In genomic region chr20:3173582-3174441, GRCh38 we compare ENCODE assay signal across 8 cellular contexts. TPM values are rescaled to one million over a fixed set of nuclear protein-coding genes. Genes with fewer than 3 reads are reported as not detected.
DNase-seq lines count a peak whose midpoint lies in the region; ATAC-seq and TF ChIP-seq lines count a peak whose summit lies in the region.

No MANE protein-coding gene starts in this region.

- H3K4me3 ChIP-seq in left ventricle myocardium inferior (peak overlapping the region; percentile 99), upper lobe of right lung (peak overlapping the region; percentile 92)

- intact Hi-C loops in left ventricle myocardium inferior (cut with micrococcal nuclease) (no loop called here), upper lobe of right lung (cut with DNase I) (no loop called here)

- H3K4me1 Mint-ChIP-seq in HFFc6 (ENCODE audit: low read depth), result peaks cover 14% of the 10 kb centered on the region
- H3K4me1 Mint-ChIP-seq in progenitor cell of endocrine pancreas (ENCODE audit: low read depth), result peaks cover 40% of the 10 kb centered on the region

- H3K4me1 ChIP-seq in left ventricle myocardium inferior, result peaks cover 36% of the 10 kb centered on the region
- peaks cover 6% of the 10 kb centered on the region for H3K4me1 ChIP-seq in upper lobe of right lung

- H3K4me3 Mint-ChIP-seq in HFFc6, result peak overlapping the region; percentile 88
- peak overlapping the region; percentile 95 for H3K4me3 Mint-ChIP-seq in progenitor cell of endocrine pancreas (ENCODE audit: low read depth)

- H3K36me3 Mint-ChIP-seq in HFFc6 (ENCODE audit: low read depth) (no peaks in the 10 kb centered on the region), progenitor cell of endocrine pancreas (ENCODE audit: insufficient read depth) (no peaks in the 10 kb centered on the region)

- H3K27me3 Mint-ChIP-seq in HFFc6 (ENCODE audit: insufficient read depth), result peaks cover 8% of the 10 kb centered on the region; the same call in 1 of the 2 replicates
- H3K27me3 Mint-ChIP-seq in progenitor cell of endocrine pancreas, result no peaks in the 10 kb centered on the region

- H3K9me3 Mint-ChIP-seq in HFFc6 (no peaks in the 10 kb centered on the region), progenitor cell of endocrine pancreas (ENCODE audit: low read depth) (no peaks in the 10 kb centered on the region)

- peak; percentile 43; the same call in 1 of the 2 replicates for TF ChIP-seq CTCF in HFFc6 (IDR thresholded peaks at IDR 0.05)
- TF ChIP-seq CTCF in left ventricle myocardium inferior (IDR thresholded peaks at IDR 0.05; ENCODE audit: borderline replicate concordance), result peak; percentile 33
- TF ChIP-seq CTCF in progenitor cell of endocrine pancreas (IDR thresholded peaks at IDR 0.05; ENCODE audit: unreplicated experiment), result peak; percentile 46
- peak; percentile 29 for TF ChIP-seq CTCF in upper lobe of right lung (IDR thresholded peaks at IDR 0.05)

- H3K36me3 ChIP-seq in left ventricle myocardium inferior (no peaks in the 10 kb centered on the region), upper lobe of right lung (no peaks in the 10 kb centered on the region)

- H3K9me3 ChIP-seq in left ventricle myocardium inferior (replicated peaks) (no peaks in the 10 kb centered on the region), upper lobe of right lung (no peaks in the 10 kb centered on the region)

- no peaks in the 10 kb centered on the region for H3K27me3 ChIP-seq in left ventricle myocardium inferior (ENCODE audit: low read depth)
- no peaks in the 10 kb centered on the region for H3K27me3 ChIP-seq in upper lobe of right lung

- H3K27ac Mint-ChIP-seq in HFFc6 (peak overlapping the region; percentile 73; the same call in 1 of the 2 replicates), progenitor cell of endocrine pancreas (peak overlapping the region; percentile 99)

- DNase-seq in GM03348 (ENCODE audit: low spot score) (peak; percentile 99), HFFc6 (peak; percentile 45), NCI-H1048 (lab: John Stamatoyannopoulos, UW) (peak; percentile 70), T-helper 1 cell (peak; percentile 79 to 90 (median 82)), amniotic stem cell (lab: John Stamatoyannopoulos, UW) (peak; percentile 58), left ventricle myocardium inferior (peak; percentile 93), progenitor cell of endocrine pancreas (ENCODE audit: low spot score, unreplicated experiment) (peak; percentile 95), upper lobe of right lung (peak; percentile 96)

- H3K27ac ChIP-seq in left ventricle myocardium inferior (replicated peaks), result peak overlapping the region; percentile 87
- peak overlapping the region; percentile 85 for H3K27ac ChIP-seq in upper lobe of right lung

- ATAC-seq in upper lobe of right lung, result peak; percentile 97

RNA-seq across cellular contexts. Expression of gene LZTS3, which starts 0.5 kb away (rescaled TPM):
- total RNA-seq in HFFc6 (2021; fragmentation: NEBNext Ultra II Directional; extraction: Animal tissue kit (Norgen Biotek cat#: 25700)), result 1 to 10 TPM; 2.7 to 6.1 (median 3.0) TPM
- total RNA-seq in left ventricle myocardium inferior (13.4 TPM), progenitor cell of endocrine pancreas (47.8 and 48.7 TPM in 2 replicates), upper lobe of right lung (21.5 TPM)

RNA-seq across cellular contexts. Expression of gene FASTKD5, which starts 14.1 kb away (rescaled TPM):
- 10 to 100 TPM; 11.9 to 15.0 (median 13.8) TPM for total RNA-seq in HFFc6 (2021; fragmentation: NEBNext Ultra II Directional; extraction: Animal tissue kit (Norgen Biotek cat#: 25700))
- 27.8 TPM for total RNA-seq in left ventricle myocardium inferior
- total RNA-seq in progenitor cell of endocrine pancreas, result 14.2 and 16.1 TPM in 2 replicates
- total RNA-seq in upper lobe of right lung, result 18.0 TPM

RNA-seq across cellular contexts. Expression of gene UBOX5, which starts 14.1 kb away (rescaled TPM):
- total RNA-seq in HFFc6 (2021; fragmentation: NEBNext Ultra II Directional; extraction: Animal tissue kit (Norgen Biotek cat#: 25700)), result 1 to 10 TPM; 5.0 to 6.1 (median 5.5) TPM
- total RNA-seq in left ventricle myocardium inferior (3.1 TPM), progenitor cell of endocrine pancreas (8.3 and 9.2 TPM in 2 replicates), upper lobe of right lung (7.9 TPM)

RNA-seq across cellular contexts. Expression of gene DDRGK1, which starts 30.7 kb away (rescaled TPM):
- 10 to 100 TPM; 30.3 to 68.3 (median 31.5) TPM for total RNA-seq in HFFc6 (2021; fragmentation: NEBNext Ultra II Directional; extraction: Animal tissue kit (Norgen Biotek cat#: 25700))
- 30.0 TPM for total RNA-seq in left ventricle myocardium inferior
- total RNA-seq in progenitor cell of endocrine pancreas, result 73.0 and 78.0 TPM in 2 replicates
- 108 TPM for total RNA-seq in upper lobe of right lung

RNA-seq across cellular contexts. Expression of gene ITPA, which starts 35.5 kb away (rescaled TPM):
- 10 to 100 TPM; 62.3 to 76.7 (median 70.2) TPM for total RNA-seq in HFFc6 (2021; fragmentation: NEBNext Ultra II Directional; extraction: Animal tissue kit (Norgen Biotek cat#: 25700))
- total RNA-seq in left ventricle myocardium inferior, result 17.2 TPM
- 62.3 and 67.8 TPM in 2 replicates for total RNA-seq in progenitor cell of endocrine pancreas
- 43.4 TPM for total RNA-seq in upper lobe of right lung

Comparison
In these comparisons a context has a peak if more than half of its experiments do, and no peak if none do; other contexts are left out.
1. Peak in every context shown above with its lines: DNase-seq, ATAC-seq, H3K4me3 ChIP-seq and H3K27ac ChIP-seq.
2. DNase-seq: peak in every context shown above with its lines; median percentile 99 in GM03348; 96 in upper lobe of right lung; 95 in progenitor cell of endocrine pancreas; 93 in left ventricle myocardium inferior; 82 in T-helper 1 cell; 70 in NCI-H1048; 58 in amniotic stem cell; 45 in HFFc6.